1 cellular context compared by ENCODE assay signal in genomic region chr20:35978041-35978513, GRCh38.
TF ChIP-seq lines count a peak whose summit lies in the region.

No MANE protein-coding gene starts in this region.

TF ChIP-seq in A549, 52 proteins besides CTCF, POLR2A, EP300 and RAD21 (continued from another document):
- TF ChIP-seq HOXB13 (CRISPR knock-in tag; IDR thresholded peaks at IDR 0.05; ENCODE audit: low read depth) = no peak
